Comparison of ENCODE assay signal across 12 cellular contexts in the genomic region with DNA sequence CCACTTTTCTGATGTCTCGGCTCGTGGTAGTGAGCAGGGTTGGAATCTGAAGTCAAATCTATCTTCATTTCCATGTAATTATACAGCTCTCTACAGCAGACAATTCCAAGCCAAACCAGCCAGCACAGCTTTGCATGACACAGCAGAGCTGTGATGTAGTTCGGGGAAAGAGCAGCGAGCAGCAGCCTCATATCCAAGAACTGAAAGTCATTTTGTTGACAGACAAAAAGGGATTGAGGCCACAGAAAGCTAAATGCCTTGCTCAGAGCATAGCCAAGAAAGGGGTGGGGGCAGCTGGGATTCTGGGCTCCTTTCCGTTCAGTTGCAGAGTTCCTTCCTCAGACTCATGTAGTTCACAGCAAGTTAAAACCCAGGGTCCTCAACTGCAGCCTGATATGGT. TPM values are rescaled to one million over a fixed set of nuclear protein-coding genes. Genes with fewer than 3 reads are reported as not detected.
A peak's percentile ranks its signal among the peaks of the same experiment; 100 is the strongest.
DNase-seq lines count a peak whose midpoint lies in the region; ATAC-seq and TF ChIP-seq lines count a peak whose summit lies in the region.
"Had no signal": no experiment of that assay in that cellular context is flagged by ENCODE, and none has a peak within 500 bp of the region (broad histone marks: within the 10 kb centered on the region; RNA-seq: fewer than 3 reads in every experiment).

No MANE protein-coding gene starts in this region.

- no peak overlapping the region for H3K9ac ChIP-seq in endodermal cell (ENCODE audit: extremely low read depth, low read length, poor library complexity, severe bottlenecking)

- H3K9me3 ChIP-seq in upper lobe of right lung (no peaks in the 10 kb centered on the region), endodermal cell (ENCODE audit: control insufficient read depth, low read length) (no peaks in the 10 kb centered on the region)

- H3K9me3 Mint-ChIP-seq in activated naive CD4-positive, alpha-beta T cell treated with anti-CD3 and anti-CD28 coated beads, Interleukin-2, amount 50 U/mL, for 24 hours = no peaks in the 10 kb centered on the region
- H3K9me3 Mint-ChIP-seq in endodermal cell = no peaks in the 10 kb centered on the region
- no peaks in the 10 kb centered on the region for H3K9me3 Mint-ChIP-seq in osteocyte (ENCODE audit: unreplicated experiment)

- H3K36me3 Mint-ChIP-seq in activated naive CD4-positive, alpha-beta T cell treated with anti-CD3 and anti-CD28 coated beads, Interleukin-2, amount 50 U/mL, for 24 hours = peaks cover 38% of the 10 kb centered on the region
- H3K36me3 Mint-ChIP-seq in endodermal cell (ENCODE audit: low read depth) (no peaks in the 10 kb centered on the region), osteocyte (ENCODE audit: unreplicated experiment) (no peaks in the 10 kb centered on the region)

- peaks cover 94% of the 10 kb centered on the region for H3K4me1 Mint-ChIP-seq in activated naive CD4-positive, alpha-beta T cell treated with anti-CD3 and anti-CD28 coated beads, Interleukin-2, amount 50 U/mL, for 24 hours
- H3K4me1 Mint-ChIP-seq in endodermal cell (peaks cover 3% of the 10 kb centered on the region), osteocyte (ENCODE audit: unreplicated experiment) (peaks cover 5% of the 10 kb centered on the region)

- TF ChIP-seq CTCF in dorsolateral prefrontal cortex (IDR thresholded peaks at IDR 0.05 in 54 of 56, conservative IDR thresholded peaks at IDR 0.05 in 2 of 56; ENCODE audit: low read depth in 1 of 56, partially characterized antibody in 56 of 56) (peak in 20 of 56 donors; percentile 5 to 50 (median 22)), upper lobe of right lung (IDR thresholded peaks at IDR 0.05) (no peak), endodermal cell (conservative IDR thresholded peaks at IDR 0.05) (no peak), osteocyte (IDR thresholded peaks at IDR 0.05) (no peak)

- ATAC-seq in upper lobe of right lung = peak; percentile 14
- ATAC-seq in GM21447 (IDR thresholded peaks at IDR 0.05; ENCODE audit: unreplicated experiment) = no peak

- H3K4me1 ChIP-seq in upper lobe of right lung (peaks cover 30% of the 10 kb centered on the region), endodermal cell (ENCODE audit: control insufficient read depth, insufficient read depth, low read length) (no peaks in the 10 kb centered on the region)

- H3K27me3 Mint-ChIP-seq in activated naive CD4-positive, alpha-beta T cell treated with anti-CD3 and anti-CD28 coated beads, Interleukin-2, amount 50 U/mL, for 24 hours = no peaks in the 10 kb centered on the region
- H3K27me3 Mint-ChIP-seq in endodermal cell (ENCODE audit: insufficient read depth) (peaks cover 12% of the 10 kb centered on the region), osteocyte (ENCODE audit: unreplicated experiment) (peaks cover 80% of the 10 kb centered on the region)

- intact Hi-C loops in dorsolateral prefrontal cortex (cut with DNase I) (loop anchor here (5.0 kb wide), 2 partner anchors 82 to 157 kb away; no protein-coding TSS in a partner anchor), upper lobe of right lung (cut with DNase I) (loop anchor here (10.0 kb wide), 1 partner anchor 79 kb away; no protein-coding TSS in a partner anchor)

- peaks cover 0 to 2% (median 0%) of the 10 kb centered on the region in 45 donors for H3K27me3 ChIP-seq in dorsolateral prefrontal cortex
- H3K27me3 ChIP-seq in upper lobe of right lung = no peaks in the 10 kb centered on the region
- peaks cover 10% of the 10 kb centered on the region for H3K27me3 ChIP-seq in endodermal cell (ENCODE audit: control insufficient read depth, insufficient read depth, low read length, poor library complexity, severe bottlenecking)

- no peak for DNase-seq in activated naive CD4-positive, alpha-beta T cell (lab: John Stamatoyannopoulos, UW)
- peak in 9 of 10 donors; percentile 37 to 85 (median 77) for DNase-seq in dorsolateral prefrontal cortex
- peak; percentile 81 for DNase-seq in middle frontal gyrus (ENCODE audit: extremely low spot score, low spot score)
- DNase-seq in upper lobe of right lung = no peak
- DNase-seq in endodermal cell = no peak
- no peak for DNase-seq in osteocyte (ENCODE audit: extremely low spot score, unreplicated experiment)
- DNase-seq: effector memory CD4-positive, alpha-beta T cell; stimulated activated CD4-positive, alpha-beta T cell treated with anti-CD3 and anti-CD28 coated beads, Interleukin-4, amount 100 ng/mL, for 1 hour had no signal

- H3K27ac Mint-ChIP-seq in activated naive CD4-positive, alpha-beta T cell treated with anti-CD3 and anti-CD28 coated beads, Interleukin-2, amount 50 U/mL, for 24 hours = peak overlapping the region; percentile 59
- H3K27ac Mint-ChIP-seq in endodermal cell (no peak overlapping the region), osteocyte (ENCODE audit: unreplicated experiment) (no peak overlapping the region)

- H3K4me3 ChIP-seq in dorsolateral prefrontal cortex (peak overlapping the region in 35 of 59 donors; percentile 1 to 47 (median 19)), upper lobe of right lung (no peak overlapping the region), endodermal cell (ENCODE audit: low read length) (no peak overlapping the region)
- H3K4me3 ChIP-seq: lung had no signal

- H3K4me3 Mint-ChIP-seq in activated naive CD4-positive, alpha-beta T cell treated with anti-CD3 and anti-CD28 coated beads, Interleukin-2, amount 50 U/mL, for 24 hours = no peak overlapping the region
- H3K4me3 Mint-ChIP-seq in endodermal cell (no peak overlapping the region), osteocyte (ENCODE audit: unreplicated experiment) (no peak overlapping the region)

- peak overlapping the region in 57 of 59 donors; percentile 18 to 92 (median 73) for H3K27ac ChIP-seq in dorsolateral prefrontal cortex
- H3K27ac ChIP-seq in upper lobe of right lung = no peak overlapping the region
- no peak overlapping the region for H3K27ac ChIP-seq in endodermal cell (ENCODE audit: low read depth, low read length)

- peaks cover 50% of the 10 kb centered on the region for H3K36me3 ChIP-seq in upper lobe of right lung
- no peaks in the 10 kb centered on the region for H3K36me3 ChIP-seq in endodermal cell (ENCODE audit: control insufficient read depth, insufficient read depth, low read length)

- WGBS in endodermal cell (ENCODE audit: insufficient coverage in 1 of 2, insufficient read length in 1 of 2), 2 experiments = 44 to 59% methylated on average over 5 of the region's 5 CpGs

RNA-seq across cellular contexts. Expression of gene LCP2, which starts 32.0 kb away (rescaled TPM):
- total RNA-seq in dorsolateral prefrontal cortex (10 to 100 TPM in 113 of 120 experiments, 1 to 10 TPM in 7; 7.5 to 44.4 (median 17.5) TPM), upper lobe of right lung (83.1 TPM), endodermal cell (under 1 TPM in 1 of 2 donors, not detected in 1; 0.11 TPM), osteocyte (not detected in 2 replicates)
- polyA plus RNA-seq in endodermal cell (2013, experiment 1 of 2) = not detected
- not detected for polyA plus RNA-seq in endodermal cell (2013, experiment 2 of 2)

RNA-seq across cellular contexts. Expression of gene C5orf58, which starts 32.7 kb away (rescaled TPM):
- total RNA-seq in dorsolateral prefrontal cortex = 1 to 10 TPM in 4 of 120 experiments, under 1 TPM in 5, not detected in 111; 0.60 to 1.4 (median 0.90) TPM
- total RNA-seq in upper lobe of right lung = not detected
- under 1 TPM in 1 of 2 donors, not detected in 1; 0.95 TPM for total RNA-seq in endodermal cell
- polyA plus RNA-seq in endodermal cell (2013, experiment 1 of 2) = 0.78 TPM
- 0.95 TPM for polyA plus RNA-seq in endodermal cell (2013, experiment 2 of 2)
- not detected in 2 replicates for total RNA-seq in osteocyte
- total RNA-seq: activated CD8-positive, alpha-beta memory T cell treated with anti-CD3 and anti-CD28 coated beads for 36 hours; lung had no signal

Comparison
In these comparisons a context has a peak if more than half of its experiments do, and no peak if none do; other contexts are left out.
1. DNase-seq: peak in dorsolateral prefrontal cortex (9 of 10) and middle frontal gyrus (single experiment); none in activated naive CD4-positive, alpha-beta T cell (0 of 4), upper lobe of right lung (single experiment), endodermal cell (single experiment) and osteocyte (single experiment).
2. H3K27ac ChIP-seq: peak in dorsolateral prefrontal cortex (57 of 59); none in upper lobe of right lung (single experiment) and endodermal cell (single experiment).
3. H3K4me3 ChIP-seq: peak in dorsolateral prefrontal cortex (35 of 59); none in upper lobe of right lung (single experiment) and endodermal cell (single experiment).